In genomic region chrX:7385131-7385530, GRCh38 we compare ENCODE assay signal across 29 cellular contexts.
"Had no signal": no experiment of that assay in that cellular context is flagged by ENCODE, and none has a peak within 500 bp of the region (broad histone marks: within the 10 kb centered on the region; RNA-seq: fewer than 3 reads in every experiment).

No MANE protein-coding gene starts in this region.

- H3K27ac ChIP-seq: neural progenitor cell, pancreas, prostate gland, skin epidermis, spleen, suprapubic skin, testis, tibial artery, transverse colon, upper lobe of left lung, vagina had no signal

- H3K9ac ChIP-seq: neural progenitor cell had no signal

- H3K4me1 Mint-ChIP-seq: naive thymus-derived CD4-positive, alpha-beta T cell; natural killer cell; stimulated activated naive CD8-positive, alpha-beta T cell treated with anti-CD3 and anti-CD28 coated beads, Interleukin-15, amount 100 ng/mL, for 72 hours had no signal

- H3K36me3 Mint-ChIP-seq: naive thymus-derived CD4-positive, alpha-beta T cell; natural killer cell; neural progenitor cell; stimulated activated memory B cell treated with anti-CD40 and anti-IgM and Interleukin-4, amounts not matched to agents 10 μg/mL and 1 μg/mL and 100 μg/mL, for 72 hours had no signal

- H3K4me3 ChIP-seq: neural progenitor cell, pancreas, prostate gland, skin epidermis, smooth muscle cell, spleen, suprapubic skin, testis, tibial artery, transverse colon, upper lobe of left lung, vagina had no signal

- H3K36me3 ChIP-seq: neural progenitor cell, pancreas, prostate gland, spleen, suprapubic skin, tibial artery, transverse colon, upper lobe of left lung, vagina had no signal

- H3K27me3 Mint-ChIP-seq: stimulated activated memory B cell treated with anti-CD40 and anti-IgM and Interleukin-4, amounts not matched to agents 10 μg/mL and 1 μg/mL and 100 μg/mL, for 72 hours; stimulated activated naive CD8-positive, alpha-beta T cell treated with anti-CD3 and anti-CD28 coated beads, Interleukin-15, amount 100 ng/mL, for 72 hours had no signal

- DNase-seq: naive thymus-derived CD4-positive, alpha-beta T cell; natural killer cell; occipital lobe; pancreas; right cardiac atrium; spleen; stimulated activated CD4-positive, alpha-beta T cell treated with anti-CD3 and anti-CD28 coated beads, Interleukin-12 subunit alpha, Interleukin-12 subunit beta, amount 100 ng/mL, for 4 hours; stimulated activated CD4-positive, alpha-beta T cell treated with anti-CD3 and anti-CD28 coated beads, Interleukin-1b, Interleukin-23, amount 100 ng/mL, for 48 hours; stimulated activated CD4-positive, alpha-beta T cell treated with anti-CD3 and anti-CD28 coated beads, Interleukin-4, amount 100 ng/mL, for 1 hour; stimulated activated CD4-positive, alpha-beta T cell treated with anti-CD3 and anti-CD28 coated beads, Interleukin-4, amount 100 ng/mL, for 4 hours; stimulated activated CD8-positive, alpha-beta memory T cell treated with anti-CD3 and anti-CD28 coated beads, Interleukin-4, amount 100 ng/mL, for 48 hours; stimulated activated naive CD4-positive, alpha-beta T cell; stimulated activated naive CD8-positive, alpha-beta T cell treated with anti-CD3 and anti-CD28 coated beads, Interleukin-15, amount 100 ng/mL, for 72 hours; stimulated activated naive CD8-positive, alpha-beta T cell treated with anti-CD3 and anti-CD28 coated beads, Interleukin-15, Interleukin-2, amounts not matched to agents 100 U/mL and 50 U/mL, for 24 hours; substantia nigra; testis; tibial artery; transverse colon; upper lobe of left lung had no signal

- H3K9me3 Mint-ChIP-seq: naive thymus-derived CD4-positive, alpha-beta T cell; nephron; neural progenitor cell; stimulated activated memory B cell treated with anti-CD40 and anti-IgM and Interleukin-4, amounts not matched to agents 10 μg/mL and 1 μg/mL and 100 μg/mL, for 72 hours; stimulated activated naive CD8-positive, alpha-beta T cell treated with anti-CD3 and anti-CD28 coated beads, Interleukin-15, amount 100 ng/mL, for 72 hours had no signal

- FAIRE-seq: pancreas, urothelium cell line had no signal

- H3K27me3 ChIP-seq: neural progenitor cell, pancreas, spleen, suprapubic skin, testis, tibial artery, transverse colon, upper lobe of left lung, vagina had no signal

- H3K4me2 ChIP-seq: neural progenitor cell, smooth muscle cell had no signal

- H3K9me3 ChIP-seq: pancreas, prostate gland, spleen, suprapubic skin, testis, tibial artery, transverse colon, upper lobe of left lung, vagina had no signal

- ATAC-seq: naive thymus-derived CD4-positive, alpha-beta T cell; natural killer cell; pancreas; right cardiac atrium; sciatic nerve; stimulated activated memory B cell treated with anti-CD40 and anti-IgM and Interleukin-4, amounts not matched to agents 10 μg/mL and 1 μg/mL and 100 μg/mL, for 72 hours; stimulated activated naive CD8-positive, alpha-beta T cell treated with anti-CD3 and anti-CD28 coated beads, Interleukin-15, amount 100 ng/mL, for 72 hours; stimulated activated naive CD8-positive, alpha-beta T cell treated with anti-CD3 and anti-CD28 coated beads, Interleukin-15, Interleukin-2, amounts not matched to agents 100 U/mL and 50 U/mL, for 24 hours had no signal

- H3K4me1 ChIP-seq: neural progenitor cell, pancreas, prostate gland, spleen, suprapubic skin, testis, tibial artery, transverse colon, upper lobe of left lung, vagina had no signal

- H3K4me3 Mint-ChIP-seq: naive thymus-derived CD4-positive, alpha-beta T cell; natural killer cell; nephron; neural progenitor cell; stimulated activated memory B cell treated with anti-CD40 and anti-IgM and Interleukin-4, amounts not matched to agents 10 μg/mL and 1 μg/mL and 100 μg/mL, for 72 hours; stimulated activated naive CD8-positive, alpha-beta T cell treated with anti-CD3 and anti-CD28 coated beads, Interleukin-15, amount 100 ng/mL, for 72 hours had no signal

- H3K27ac Mint-ChIP-seq: naive thymus-derived CD4-positive, alpha-beta T cell; natural killer cell; nephron; neural progenitor cell; stimulated activated memory B cell treated with anti-CD40 and anti-IgM and Interleukin-4, amounts not matched to agents 10 μg/mL and 1 μg/mL and 100 μg/mL, for 72 hours; stimulated activated naive CD8-positive, alpha-beta T cell treated with anti-CD3 and anti-CD28 coated beads, Interleukin-15, amount 100 ng/mL, for 72 hours had no signal

- H2AFZ ChIP-seq: neural progenitor cell had no signal
